ENCODE assay signal across 18 cellular contexts in the genomic region with DNA sequence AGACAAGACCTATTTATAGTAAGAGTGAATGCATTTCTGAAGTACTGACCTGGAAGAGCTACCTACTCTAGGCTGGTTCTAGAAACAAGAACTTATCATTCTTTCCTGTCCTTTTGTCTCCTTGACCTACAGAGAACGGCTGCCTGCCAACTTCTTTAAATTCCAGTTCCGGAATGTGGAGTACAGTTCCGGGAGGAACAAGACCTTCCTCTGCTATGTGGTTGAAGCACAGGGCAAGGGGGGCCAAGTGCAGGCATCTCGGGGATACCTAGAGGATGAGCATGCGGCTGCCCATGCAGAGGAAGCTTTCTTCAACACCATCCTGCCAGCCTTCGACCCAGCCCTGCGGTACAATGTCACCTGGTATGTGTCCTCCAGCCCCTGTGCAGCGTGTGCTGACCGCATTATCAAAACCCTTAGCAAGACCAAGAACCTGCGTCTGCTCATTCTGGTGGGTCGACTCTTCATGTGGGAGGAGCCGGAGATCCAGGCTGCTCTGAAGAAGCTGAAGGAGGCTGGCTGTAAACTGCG. TPM values are rescaled to one million over a fixed set of nuclear protein-coding genes. Genes with fewer than 3 reads are reported as not detected.
"Had no signal": no experiment of that assay in that cellular context is flagged by ENCODE, and none has a peak within 500 bp of the region (broad histone marks: within the 10 kb centered on the region; RNA-seq: fewer than 3 reads in every experiment).

No MANE protein-coding gene starts in this region.

- H3K9ac ChIP-seq: parathyroid adenoma had no signal

- ATAC-seq: mucosa of descending colon, natural killer cell, SK-N-SH treated with all-trans-retinoic acid at 6 μM for 48 hours, T-cell had no signal

- H3K4me3 ChIP-seq: dorsolateral prefrontal cortex, mucosa of descending colon, suprapubic skin, upper lobe of left lung had no signal

- H3K79me2 ChIP-seq: parathyroid adenoma had no signal

- H3K27ac ChIP-seq: dorsolateral prefrontal cortex, suprapubic skin, upper lobe of left lung had no signal

- DNase-seq: activated B cell treated with CpG ODN at 0.5 μM for 24 hours; activated CD4-positive, alpha-beta memory T cell treated with anti-CD3 and anti-CD28 coated beads for 36 hours; activated CD4-positive, alpha-beta T cell treated with anti-CD3 and anti-CD28 coated beads for 4 hours; amygdala; caudate nucleus; dorsolateral prefrontal cortex; foreskin fibroblast; mesenchymal stem cell; mucosa of descending colon; natural killer cell; stimulated activated CD4-positive, alpha-beta T cell treated with anti-CD3 and anti-CD28 coated beads, Interleukin-2, amount 100 ng/mL, for 24 hours; T-cell; T-helper 9 cell; upper lobe of left lung had no signal

- H3K27me3 ChIP-seq: dorsolateral prefrontal cortex, suprapubic skin, upper lobe of left lung had no signal

- H2AFZ ChIP-seq: parathyroid adenoma had no signal

- H3K9me3 ChIP-seq: mucosa of descending colon, suprapubic skin, upper lobe of left lung had no signal

RNA-seq across cellular contexts. Expression of gene APOBEC2, which starts 8.3 kb away (rescaled TPM):
- total RNA-seq: activated B cell treated with CpG ODN at 0.5 μM for 24 hours; activated CD4-positive, alpha-beta memory T cell treated with anti-CD3 and anti-CD28 coated beads for 36 hours; dorsolateral prefrontal cortex; mucosa of descending colon; natural killer cell; suprapubic skin; T-cell; upper lobe of left lung had no signal

RNA-seq across cellular contexts. Expression of gene TSPO2, which starts 19.0 kb away (rescaled TPM):
- total RNA-seq: activated B cell treated with CpG ODN at 0.5 μM for 24 hours; activated CD4-positive, alpha-beta memory T cell treated with anti-CD3 and anti-CD28 coated beads for 36 hours; dorsolateral prefrontal cortex; natural killer cell; suprapubic skin; T-cell; upper lobe of left lung had no signal
- polyA plus RNA-seq: keratinocyte had no signal
